ENCODE assay signal across 9 cellular contexts in the genomic region with DNA sequence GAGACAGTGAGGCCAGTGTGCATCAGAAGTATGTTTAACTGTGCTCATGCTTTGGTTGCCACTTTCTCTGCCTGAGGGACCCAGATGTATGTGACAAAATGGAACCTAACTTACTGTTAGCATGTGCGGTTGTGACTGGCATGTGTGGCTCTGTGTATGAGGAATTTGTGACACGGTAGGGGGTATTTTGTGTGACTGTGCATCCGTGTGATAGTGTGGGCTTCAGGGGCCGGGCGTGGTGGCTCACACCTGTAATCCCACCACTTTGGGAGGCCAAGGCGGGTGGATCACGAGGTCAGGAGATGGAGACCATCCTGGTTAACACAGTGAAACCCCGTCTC. TPM values are rescaled to one million over a fixed set of nuclear protein-coding genes. Genes with fewer than 3 reads are reported as not detected.
DNase-seq lines count a peak whose midpoint lies in the region; ATAC-seq and TF ChIP-seq lines count a peak whose summit lies in the region.
"Not testable (repeated sequence)": the region's sequence is repeated elsewhere in the genome, so short reads cannot be mapped to it uniquely, and the experiment has no call there.
"Had no signal": no experiment of that assay in that cellular context is flagged by ENCODE, and none has a peak within 500 bp of the region (broad histone marks: within the 10 kb centered on the region; RNA-seq: fewer than 3 reads in every experiment).

No MANE protein-coding gene starts in this region.

- peak overlapping the region; percentile 71 for H3K4me3 Mint-ChIP-seq in activated T-helper 17 cell treated with anti-CD3 and anti-CD28 coated beads, Interleukin-2, amount 50 U/mL, for 72 hours
- peak overlapping the region; percentile 61 to 89 (median 80) for H3K4me3 Mint-ChIP-seq in naive thymus-derived CD4-positive, alpha-beta T cell

- DNase-seq in A673 (ENCODE audit: low spot score); GM23248; PC-3; colonic mucosa; left ventricle myocardium inferior; naive thymus-derived CD4-positive, alpha-beta T cell: not testable (repeated sequence)

- intact Hi-C loops in A673 (cut with micrococcal nuclease; ENCODE audit: unreplicated experiment) = loop anchor here (2.0 kb wide), 1 partner anchor 34 kb away; no protein-coding TSS in a partner anchor
- intact Hi-C loops in PC-3 (cut with micrococcal nuclease); colonic mucosa (cut with DNase I); left ventricle myocardium inferior (cut with micrococcal nuclease); naive thymus-derived CD4-positive, alpha-beta T cell (cut with micrococcal nuclease): not testable (repeated sequence)

- not testable (repeated sequence) for H3K36me3 ChIP-seq in A673 (ENCODE audit: insufficient read depth, low read length, poor library complexity, severe bottlenecking); GM23248 (ENCODE audit: low read depth); PC-3 (ENCODE audit: low read depth, low read length); colonic mucosa; left ventricle myocardium inferior; naive thymus-derived CD4-positive, alpha-beta T cell (ENCODE audit: control insufficient read depth in 2 of 3, insufficient read depth in 3 of 3, low read length in 3 of 3); skeletal muscle satellite cell (ENCODE audit: insufficient read depth, low read length)

- TF ChIP-seq CTCF in A673 (conservative IDR thresholded peaks at IDR 0.05; ENCODE audit: low read depth, low read length); PC-3 (conservative IDR thresholded peaks at IDR 0.05; ENCODE audit: low read depth, low read length); colonic mucosa (IDR thresholded peaks at IDR 0.05); left ventricle myocardium inferior (IDR thresholded peaks at IDR 0.05; ENCODE audit: borderline replicate concordance): not testable (repeated sequence)

- CTCF ChIA-PET in A673 (lab: Charles Lee); PC-3 (lab: Charles Lee); naive thymus-derived CD4-positive, alpha-beta T cell (lab: Charles Lee): not testable (repeated sequence)

- H3K9me3 Mint-ChIP-seq in activated T-helper 17 cell treated with anti-CD3 and anti-CD28 coated beads, Interleukin-2, amount 50 U/mL, for 72 hours; naive thymus-derived CD4-positive, alpha-beta T cell: not testable (repeated sequence)

- 72% methylated on average over 8 of the region's 8 CpGs for WGBS in GM23248 (ENCODE audit: low coverage in 1 of 2, low lambda C conversion rate in 2 of 2, missing lambda C conversion rate in 2 of 2), 2 experiments

- not testable (repeated sequence) for H3K4me1 Mint-ChIP-seq in activated T-helper 17 cell treated with anti-CD3 and anti-CD28 coated beads, Interleukin-2, amount 50 U/mL, for 72 hours
- peaks cover 10 to 30% (median 20%) of the 10 kb centered on the region in 7 donors for H3K4me1 Mint-ChIP-seq in naive thymus-derived CD4-positive, alpha-beta T cell

- H3F3A ChIP-seq in GM23248 (ENCODE audit: insufficient read depth); PC-3 (ENCODE audit: low read length, unreplicated experiment): not testable (repeated sequence)

- H3K9me2 ChIP-seq in GM23248 (ENCODE audit: insufficient read depth); PC-3 (replicated peaks; ENCODE audit: low read length): not testable (repeated sequence)

- in situ Hi-C loops in GM23248 (cut with MboI) = not testable (repeated sequence)

- BruUV-seq in A673 (replicated peaks; lab: Mats Ljungman, UMichigan); PC-3 (replicated peaks; lab: Mats Ljungman, UMichigan): not testable (repeated sequence)

- H2AFZ ChIP-seq in GM23248 (peak overlapping the region; percentile 74), PC-3 (ENCODE audit: low read length) (peak overlapping the region; percentile 70)

- H3K27me3 Mint-ChIP-seq in activated T-helper 17 cell treated with anti-CD3 and anti-CD28 coated beads, Interleukin-2, amount 50 U/mL, for 72 hours = peaks cover 13% of the 10 kb centered on the region
- H3K27me3 Mint-ChIP-seq in naive thymus-derived CD4-positive, alpha-beta T cell = peaks cover 12 to 58% (median 23%) of the 10 kb centered on the region in 5 donors

- H3K79me2 ChIP-seq in GM23248 (ENCODE audit: insufficient read depth); PC-3 (ENCODE audit: low read length): not testable (repeated sequence)

- H3K27me3 ChIP-seq in A673 (replicated peaks; ENCODE audit: insufficient read depth, low read depth, low read length, poor library complexity) (peaks cover 11% of the 10 kb centered on the region), GM23248 (replicated peaks; ENCODE audit: insufficient read depth) (peaks cover 17% of the 10 kb centered on the region), colonic mucosa (peaks cover 14% of the 10 kb centered on the region), left ventricle myocardium inferior (ENCODE audit: low read depth) (peaks cover 45% of the 10 kb centered on the region), skeletal muscle satellite cell (ENCODE audit: control insufficient read depth, insufficient read depth, low read length) (peaks cover 56% of the 10 kb centered on the region)
- H3K27me3 ChIP-seq in PC-3 (ENCODE audit: low read length); naive thymus-derived CD4-positive, alpha-beta T cell (ENCODE audit: control insufficient read depth in 2 of 2, insufficient read depth in 2 of 2, low read length in 2 of 2): not testable (repeated sequence)

- H3K4me2 ChIP-seq in GM23248 (ENCODE audit: unreplicated experiment) (peak overlapping the region; percentile 74), PC-3 (ENCODE audit: low read length) (peak overlapping the region; percentile 99), skeletal muscle satellite cell (ENCODE audit: low read length) (peak overlapping the region; percentile 96)

- H3K9ac ChIP-seq in GM23248 (peak overlapping the region; percentile 68), PC-3 (ENCODE audit: low read length) (peak overlapping the region; percentile 64; the same call in 1 of the 2 replicates)
- H3K9ac ChIP-seq in colonic mucosa (ENCODE audit: low read depth in 2 of 2, low read length in 2 of 2); skeletal muscle satellite cell (ENCODE audit: low read depth, low read length): not testable (repeated sequence)

- not testable (repeated sequence) for ATAC-seq in PC-3; activated T-helper 17 cell treated with anti-CD3 and anti-CD28 coated beads, Interleukin-2, amount 50 U/mL, for 72 hours (replicated peaks); naive thymus-derived CD4-positive, alpha-beta T cell

- not testable (repeated sequence) for H3K36me3 Mint-ChIP-seq in activated T-helper 17 cell treated with anti-CD3 and anti-CD28 coated beads, Interleukin-2, amount 50 U/mL, for 72 hours (ENCODE audit: low read depth); naive thymus-derived CD4-positive, alpha-beta T cell

- not testable (repeated sequence) for H3K9me3 ChIP-seq in A673 (ENCODE audit: low read depth, low read length, poor library complexity, severe bottlenecking); GM23248 (ENCODE audit: low read depth); PC-3 (ENCODE audit: low read length); colonic mucosa; left ventricle myocardium inferior (replicated peaks); naive thymus-derived CD4-positive, alpha-beta T cell (ENCODE audit: control insufficient read depth in 2 of 3, low read length in 3 of 3); skeletal muscle satellite cell (replicated peaks; ENCODE audit: low read length)

- H4K20me1 ChIP-seq in GM23248 (ENCODE audit: insufficient read depth); PC-3 (ENCODE audit: low read length): not testable (repeated sequence)

- not testable (repeated sequence) for H3K27ac ChIP-seq in A673 (ENCODE audit: low read depth, low read length, poor library complexity, severe bottlenecking); GM23248; PC-3 (ENCODE audit: low read length); colonic mucosa; left ventricle myocardium inferior (replicated peaks); naive thymus-derived CD4-positive, alpha-beta T cell (ENCODE audit: low read depth, low read length)

- peaks cover 11% of the 10 kb centered on the region for H3K4me1 ChIP-seq in A673 (ENCODE audit: insufficient read depth, low read length, poor library complexity, severe bottlenecking)
- H3K4me1 ChIP-seq in GM23248 (ENCODE audit: insufficient read depth); PC-3 (ENCODE audit: insufficient read depth, low read length); colonic mucosa: not testable (repeated sequence)
- peaks cover 26% of the 10 kb centered on the region for H3K4me1 ChIP-seq in left ventricle myocardium inferior
- peaks cover 10 to 11% of the 10 kb centered on the region in 2 donors for H3K4me1 ChIP-seq in naive thymus-derived CD4-positive, alpha-beta T cell (ENCODE audit: control insufficient read depth in 2 of 2, insufficient read depth in 2 of 2, low read length in 2 of 2)
- peaks cover 13% of the 10 kb centered on the region for H3K4me1 ChIP-seq in skeletal muscle satellite cell (ENCODE audit: control insufficient read depth, insufficient read depth, low read length)

- not testable (repeated sequence) for H3K27ac Mint-ChIP-seq in activated T-helper 17 cell treated with anti-CD3 and anti-CD28 coated beads, Interleukin-2, amount 50 U/mL, for 72 hours
- peak overlapping the region in 2 of 9 donors; percentile 36 to 68 for H3K27ac Mint-ChIP-seq in naive thymus-derived CD4-positive, alpha-beta T cell

- POLR2A ChIA-PET in A673 (lab: Charles Lee; ENCODE audit: low non-redundant PET); PC-3 (lab: Charles Lee; ENCODE audit: unreplicated experiment); naive thymus-derived CD4-positive, alpha-beta T cell (lab: Charles Lee): not testable (repeated sequence)

- H3K4me3 ChIP-seq in A673 (ENCODE audit: low read depth, low read length, poor library complexity, severe bottlenecking) (peak overlapping the region; percentile 67), GM23248 (peak overlapping the region; percentile 70), PC-3 (ENCODE audit: low read length) (peak overlapping the region; percentile 76), colonic mucosa (peak overlapping the region; percentile 19), left ventricle myocardium inferior (peak overlapping the region; percentile 60), skeletal muscle satellite cell (ENCODE audit: low read length) (peak overlapping the region; percentile 71)
- peak overlapping the region; percentile 44 for H3K4me3 ChIP-seq in naive thymus-derived CD4-positive, alpha-beta T cell (ENCODE audit: low read length)

RNA-seq across cellular contexts. Expression of a gene that starts 0.4 kb away (rescaled TPM):
- total RNA-seq in A673 (2021) (8.4 and 9.4 TPM in 2 replicates), PC-3 (2014; rRNA removed) (18.7 and 22.6 TPM in 2 replicates), colonic mucosa (1 to 10 TPM; 1.3 to 3.1 TPM), left ventricle myocardium inferior (0.80 TPM)
- total RNA-seq in GM23248 (2014; rRNA removed; shearing (Covaris generic)) = 19.2 and 23.3 TPM in 2 replicates
- 17.2 and 17.8 TPM in 2 replicates for polyA plus RNA-seq in GM23248 (2016; fragmentation: Nextera tagmentation; extraction: Ambion mirVana)
- total RNA-seq in activated T-helper 17 cell treated with anti-CD3 and anti-CD28 coated beads, Interleukin-2, amount 50 U/mL, for 72 hours = 1 to 10 TPM; 3.7 to 4.6 TPM
- total RNA-seq in naive thymus-derived CD4-positive, alpha-beta T cell = 1 to 10 TPM in 1 of 5 experiments, under 1 TPM in 3, not detected in 1; 0.34 to 3.5 (median 0.54) TPM
- polyA plus RNA-seq in naive thymus-derived CD4-positive, alpha-beta T cell = under 1 TPM; 0.45 to 0.50 TPM
- 5.1 and 8.1 TPM in 2 replicates for total RNA-seq in skeletal muscle satellite cell (2012; rRNA removed)

RNA-seq across cellular contexts. Expression of a gene that starts 4.3 kb away (rescaled TPM):
- total RNA-seq in A673 (2021) = 0.22 TPM in 1 of 2 replicates, not detected in the other
- not detected in 2 replicates for total RNA-seq in GM23248 (2014; rRNA removed; shearing (Covaris generic))
- not detected in 2 replicates for polyA plus RNA-seq in GM23248 (2016; fragmentation: Nextera tagmentation; extraction: Ambion mirVana)
- 0.36 TPM in 1 of 2 replicates, not detected in the other for total RNA-seq in PC-3 (2014; rRNA removed)
- total RNA-seq in activated T-helper 17 cell treated with anti-CD3 and anti-CD28 coated beads, Interleukin-2, amount 50 U/mL, for 72 hours = under 1 TPM; 0.17 to 0.40 TPM
- not detected for total RNA-seq in colonic mucosa
- 3.5 TPM for total RNA-seq in left ventricle myocardium inferior
- total RNA-seq in naive thymus-derived CD4-positive, alpha-beta T cell = 1 to 10 TPM in 3 of 5 experiments, under 1 TPM in 2; 0.53 to 2.0 (median 1.5) TPM
- polyA plus RNA-seq in naive thymus-derived CD4-positive, alpha-beta T cell = under 1 TPM; 0.53 to 0.90 TPM
- under 0.01 TPM in 1 of 2 replicates, not detected in the other for total RNA-seq in skeletal muscle satellite cell (2012; rRNA removed)

RNA-seq across cellular contexts. Expression of a gene that starts 15.1 kb away (rescaled TPM):
- total RNA-seq in A673 (2021) (52.7 and 53.8 TPM in 2 replicates), PC-3 (2014; rRNA removed) (85.6 and 103 TPM in 2 replicates), colonic mucosa (10 to 100 TPM; 42.7 to 72.1 TPM), left ventricle myocardium inferior (54.6 TPM)
- total RNA-seq in GM23248 (2014; rRNA removed; shearing (Covaris generic)) = 52.2 and 55.9 TPM in 2 replicates
- 40.8 and 45.0 TPM in 2 replicates for polyA plus RNA-seq in GM23248 (2016; fragmentation: Nextera tagmentation; extraction: Ambion mirVana)
- total RNA-seq in activated T-helper 17 cell treated with anti-CD3 and anti-CD28 coated beads, Interleukin-2, amount 50 U/mL, for 72 hours = 10 to 100 TPM; 38.0 to 67.1 TPM
- total RNA-seq in naive thymus-derived CD4-positive, alpha-beta T cell = 10 to 100 TPM; 25.4 to 72.3 (median 53.2) TPM
- polyA plus RNA-seq in naive thymus-derived CD4-positive, alpha-beta T cell = 10 to 100 TPM; 47.0 to 71.9 TPM
- 45.9 and 50.7 TPM in 2 replicates for total RNA-seq in skeletal muscle satellite cell (2012; rRNA removed)

RNA-seq across cellular contexts. Expression of a gene that starts 19.9 kb away (rescaled TPM):
- total RNA-seq in A673 (2021) (not detected in 2 replicates), PC-3 (2014; rRNA removed) (not detected in 2 replicates), colonic mucosa (not detected), left ventricle myocardium inferior (not detected)
- not detected in 2 replicates for total RNA-seq in GM23248 (2014; rRNA removed; shearing (Covaris generic))
- not detected in 2 replicates for polyA plus RNA-seq in GM23248 (2016; fragmentation: Nextera tagmentation; extraction: Ambion mirVana)
- total RNA-seq in activated T-helper 17 cell treated with anti-CD3 and anti-CD28 coated beads, Interleukin-2, amount 50 U/mL, for 72 hours = not detected
- not detected for total RNA-seq in naive thymus-derived CD4-positive, alpha-beta T cell
- polyA plus RNA-seq in naive thymus-derived CD4-positive, alpha-beta T cell = not detected
- total RNA-seq in skeletal muscle satellite cell (2012; rRNA removed) = not detected in 2 replicates
- polyA plus RNA-seq: small intestine had no signal

RNA-seq across cellular contexts. Expression of a gene that starts 29.5 kb away (rescaled TPM):
- total RNA-seq in A673 (2021) (not detected in 2 replicates), PC-3 (2014; rRNA removed) (not detected in 2 replicates), colonic mucosa (under 1 TPM; 0.05 to 0.07 TPM), left ventricle myocardium inferior (0.08 TPM)
- not detected in 2 replicates for total RNA-seq in GM23248 (2014; rRNA removed; shearing (Covaris generic))
- polyA plus RNA-seq in GM23248 (2016; fragmentation: Nextera tagmentation; extraction: Ambion mirVana) = not detected in 2 replicates
- total RNA-seq in activated T-helper 17 cell treated with anti-CD3 and anti-CD28 coated beads, Interleukin-2, amount 50 U/mL, for 72 hours = not detected
- not detected for total RNA-seq in naive thymus-derived CD4-positive, alpha-beta T cell
- not detected for polyA plus RNA-seq in naive thymus-derived CD4-positive, alpha-beta T cell
- not detected in 2 replicates for total RNA-seq in skeletal muscle satellite cell (2012; rRNA removed)

Comparison
In these comparisons a context has a peak if more than half of its experiments do, and no peak if none do; other contexts are left out.
1. H3K4me3 ChIP-seq: peak in every context shown above with its lines; median percentile 76 in PC-3; 71 in skeletal muscle satellite cell; 70 in GM23248; 67 in A673; 60 in left ventricle myocardium inferior; 44 in naive thymus-derived CD4-positive, alpha-beta T cell; 19 in colonic mucosa.